ENCODE assay signal across 8 cellular contexts in genomic region chr2:32627901-32628645, GRCh38. TPM values are rescaled to one million over a fixed set of nuclear protein-coding genes. Genes with fewer than 3 reads are reported as not detected.
DNase-seq lines count a peak whose midpoint lies in the region; ATAC-seq lines count a peak whose summit lies in the region.

Gene TTC27, plus strand, starts transcription at chr2:32628050. Its CDS starts 243 bp downstream, at chr2:32628293.

- H3K27me3 Mint-ChIP-seq in activated CD4-positive, alpha-beta T cell treated with anti-CD3 and anti-CD28 coated beads, Interleukin-2, amount 10 ng/mL, durations not matched to agents 7 days and 5 days = no peaks in the 10 kb centered on the region
- peaks cover 5% of the 10 kb centered on the region for H3K27me3 Mint-ChIP-seq in dendritic cell treated with granulocyte-macrophage colony-stimulating factor and Interleukin-4, amounts not matched to agents 40 ng/mL and 50 ng/mL, for 4 days

- H3K36me3 Mint-ChIP-seq in activated CD4-positive, alpha-beta T cell treated with anti-CD3 and anti-CD28 coated beads, Interleukin-2, amount 10 ng/mL, durations not matched to agents 7 days and 5 days (ENCODE audit: low read depth) = peaks cover 17% of the 10 kb centered on the region
- H3K36me3 Mint-ChIP-seq in dendritic cell treated with granulocyte-macrophage colony-stimulating factor and Interleukin-4, amounts not matched to agents 40 ng/mL and 50 ng/mL, for 4 days (ENCODE audit: low read depth) = peaks cover 41% of the 10 kb centered on the region

- CTCF ChIA-PET in activated CD4-positive, alpha-beta T cell treated with anti-CD3 and anti-CD28 coated beads, Interleukin-2, amount 10 ng/mL, durations not matched to agents 7 days and 5 days (lab: Charles Lee) = interaction anchor here (1.0 to 1.4 kb wide), 6 partner anchors 9 to 361 kb away, joined by 3 read pairs; no protein-coding TSS in a partner anchor

- peak within 1 kb of the TSS; percentile 87 for H3K4me2 ChIP-seq in BLaER1

- no peaks in the 10 kb centered on the region for H3K9me3 ChIP-seq in BLaER1

- POLR2A ChIA-PET in activated CD4-positive, alpha-beta T cell treated with anti-CD3 and anti-CD28 coated beads, Interleukin-2, amount 10 ng/mL, durations not matched to agents 7 days and 5 days (lab: Charles Lee) = no interaction called here

- peak within 1 kb of the TSS; percentile 95 for H3K27ac Mint-ChIP-seq in activated CD4-positive, alpha-beta T cell treated with anti-CD3 and anti-CD28 coated beads, Interleukin-2, amount 10 ng/mL, durations not matched to agents 7 days and 5 days
- peak within 1 kb of the TSS; percentile 78 for H3K27ac Mint-ChIP-seq in dendritic cell treated with granulocyte-macrophage colony-stimulating factor and Interleukin-4, amounts not matched to agents 40 ng/mL and 50 ng/mL, for 4 days

- H3K27me3 ChIP-seq in BLaER1 = no peaks in the 10 kb centered on the region

- H3K4me1 Mint-ChIP-seq in activated CD4-positive, alpha-beta T cell treated with anti-CD3 and anti-CD28 coated beads, Interleukin-2, amount 10 ng/mL, durations not matched to agents 7 days and 5 days = peaks cover 30% of the 10 kb centered on the region
- H3K4me1 Mint-ChIP-seq in dendritic cell treated with granulocyte-macrophage colony-stimulating factor and Interleukin-4, amounts not matched to agents 40 ng/mL and 50 ng/mL, for 4 days (ENCODE audit: low read depth) = peaks cover 24% of the 10 kb centered on the region

- H3K4me3 ChIP-seq in BLaER1 = peak within 1 kb of the TSS; percentile 96

- peak within 1 kb of the TSS; percentile 58 for H3K27ac ChIP-seq in BLaER1

- peak within 1 kb of the TSS; percentile 94 for H3K4me3 Mint-ChIP-seq in activated CD4-positive, alpha-beta T cell treated with anti-CD3 and anti-CD28 coated beads, Interleukin-2, amount 10 ng/mL, durations not matched to agents 7 days and 5 days
- peak within 1 kb of the TSS; percentile 84 for H3K4me3 Mint-ChIP-seq in dendritic cell treated with granulocyte-macrophage colony-stimulating factor and Interleukin-4, amounts not matched to agents 40 ng/mL and 50 ng/mL, for 4 days

- ATAC-seq in GM19328 (IDR thresholded peaks at IDR 0.05; ENCODE audit: unreplicated experiment) (peak; percentile 100), HG03520 (IDR thresholded peaks at IDR 0.05; ENCODE audit: unreplicated experiment) (peak; percentile 99), left lobe of liver (peak; percentile 98)

- peaks cover 23% of the 10 kb centered on the region for H3K4me1 ChIP-seq in BLaER1

- no peaks in the 10 kb centered on the region for H3K9me3 Mint-ChIP-seq in activated CD4-positive, alpha-beta T cell treated with anti-CD3 and anti-CD28 coated beads, Interleukin-2, amount 10 ng/mL, durations not matched to agents 7 days and 5 days
- H3K9me3 Mint-ChIP-seq in dendritic cell treated with granulocyte-macrophage colony-stimulating factor and Interleukin-4, amounts not matched to agents 40 ng/mL and 50 ng/mL, for 4 days = no peaks in the 10 kb centered on the region

- H3K36me3 ChIP-seq in BLaER1 = peaks cover 26% of the 10 kb centered on the region

- H3K9ac ChIP-seq in BLaER1 = peak within 1 kb of the TSS; percentile 84

- peak; percentile 95 for DNase-seq in NCI-H69 (lab: John Stamatoyannopoulos, UW)
- DNase-seq in activated CD4-positive, alpha-beta T cell treated with anti-CD3 and anti-CD28 coated beads, Interleukin-2, amount 10 ng/mL, durations not matched to agents 7 days and 5 days = peak; percentile 96
- peak; percentile 98 for DNase-seq in left lobe of liver (ENCODE audit: low spot score)
- peak; percentile 94 for DNase-seq in stimulated activated CD4-positive, alpha-beta T cell treated with anti-CD3 and anti-CD28 coated beads, Interleukin-2, amount 100 ng/mL, for 48 hours

- H4K20me1 ChIP-seq in BLaER1 = no peaks in the 10 kb centered on the region

- intact Hi-C loops in dendritic cell treated with granulocyte-macrophage colony-stimulating factor and Interleukin-4, amounts not matched to agents 40 ng/mL and 50 ng/mL, for 4 days (cut with micrococcal nuclease) = no loop called here

RNA-seq across cellular contexts. Expression of gene TTC27, which starts in this region (rescaled TPM):
- total RNA-seq in activated CD4-positive, alpha-beta T cell treated with anti-CD3 and anti-CD28 coated beads, Interleukin-2, amount 10 ng/mL, durations not matched to agents 7 days and 5 days = 10 to 100 TPM; 17.6 to 18.1 TPM
- 4.7 TPM for total RNA-seq in left lobe of liver

Comparison
In these comparisons a context has a peak if more than half of its experiments do, and no peak if none do; other contexts are left out.
1. Peak in every context shown above with its lines: DNase-seq, ATAC-seq, H3K4me3 ChIP-seq and H3K27ac ChIP-seq.